In the genomic region with DNA sequence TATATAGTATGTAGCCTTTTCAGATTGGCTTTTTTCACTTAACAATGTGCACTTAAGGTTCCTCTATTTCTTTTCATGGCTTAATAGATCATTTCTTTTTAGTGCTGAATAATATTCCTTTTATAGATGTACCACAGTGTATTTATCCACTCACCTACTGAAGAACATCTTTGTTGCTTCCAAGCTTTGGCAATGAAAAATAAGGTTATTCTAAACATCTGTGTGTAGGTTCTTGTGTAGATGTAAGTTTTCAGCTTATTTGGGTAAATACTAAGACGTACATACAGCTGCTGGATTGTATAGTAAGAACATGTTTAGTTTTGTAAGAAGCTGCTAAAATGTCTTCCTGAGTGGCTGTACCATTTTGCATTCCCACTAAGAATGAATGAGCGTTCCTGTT, we compare ENCODE assay signal across 27 cellular contexts.
"Had no signal": no experiment of that assay in that cellular context is flagged by ENCODE, and none has a peak within 500 bp of the region (broad histone marks: within the 10 kb centered on the region; RNA-seq: fewer than 3 reads in every experiment).

No MANE protein-coding gene starts in this region.

- DNase-seq: cortex of kidney; dermis blood vessel endothelial cell; dorsolateral prefrontal cortex; effector CD4-positive, alpha-beta T cell; effector CD8-positive, alpha-beta T cell; effector memory CD4-positive, alpha-beta T cell; effector memory CD8-positive, alpha-beta T cell; endodermal cell; erythroblast; esophagus squamous epithelium; foreskin fibroblast; foreskin keratinocyte; foreskin melanocyte; gastrocnemius medialis; glutamatergic neuron; head of caudate nucleus; heart left ventricle; heart right ventricle; hippocampal formation had no signal

- H3K4me2 ChIP-seq: hepatocyte had no signal

- FAIRE-seq: endometrium, endothelial cell of umbilical vein had no signal

- H3K9me3 ChIP-seq: gastrocnemius medialis had no signal

- H2AFZ ChIP-seq: hepatocyte had no signal

- ATAC-seq: effector memory CD8-positive, alpha-beta T cell; esophagus mucosa; foreskin keratinocyte; gastrocnemius medialis; gastroesophageal sphincter; heart left ventricle; heart right ventricle had no signal

- H3K4me3 ChIP-seq: coronary artery, dorsolateral prefrontal cortex, esophagus muscularis mucosa, esophagus squamous epithelium, gastrocnemius medialis, gastroesophageal sphincter, heart left ventricle, heart right ventricle, hepatocyte had no signal

- H3K4me1 ChIP-seq: esophagus squamous epithelium, gastrocnemius medialis, gastroesophageal sphincter had no signal

- H3K79me2 ChIP-seq: hepatocyte had no signal

- H3K27ac ChIP-seq: coronary artery, dorsolateral prefrontal cortex, epithelial cell of prostate, esophagus muscularis mucosa, esophagus squamous epithelium, foreskin keratinocyte, gastrocnemius medialis, gastroesophageal sphincter, heart left ventricle, heart right ventricle, hepatocyte had no signal

- H3K27me3 ChIP-seq: dorsolateral prefrontal cortex, esophagus muscularis mucosa, esophagus squamous epithelium, foreskin keratinocyte, gastrocnemius medialis, gastroesophageal sphincter, heart left ventricle, heart right ventricle, hepatocyte had no signal

- H3K36me3 ChIP-seq: esophagus muscularis mucosa, esophagus squamous epithelium, gastrocnemius medialis, gastroesophageal sphincter, heart left ventricle, heart right ventricle had no signal
